Comparison of ENCODE assay signal across 32 cellular contexts in the genomic region with DNA sequence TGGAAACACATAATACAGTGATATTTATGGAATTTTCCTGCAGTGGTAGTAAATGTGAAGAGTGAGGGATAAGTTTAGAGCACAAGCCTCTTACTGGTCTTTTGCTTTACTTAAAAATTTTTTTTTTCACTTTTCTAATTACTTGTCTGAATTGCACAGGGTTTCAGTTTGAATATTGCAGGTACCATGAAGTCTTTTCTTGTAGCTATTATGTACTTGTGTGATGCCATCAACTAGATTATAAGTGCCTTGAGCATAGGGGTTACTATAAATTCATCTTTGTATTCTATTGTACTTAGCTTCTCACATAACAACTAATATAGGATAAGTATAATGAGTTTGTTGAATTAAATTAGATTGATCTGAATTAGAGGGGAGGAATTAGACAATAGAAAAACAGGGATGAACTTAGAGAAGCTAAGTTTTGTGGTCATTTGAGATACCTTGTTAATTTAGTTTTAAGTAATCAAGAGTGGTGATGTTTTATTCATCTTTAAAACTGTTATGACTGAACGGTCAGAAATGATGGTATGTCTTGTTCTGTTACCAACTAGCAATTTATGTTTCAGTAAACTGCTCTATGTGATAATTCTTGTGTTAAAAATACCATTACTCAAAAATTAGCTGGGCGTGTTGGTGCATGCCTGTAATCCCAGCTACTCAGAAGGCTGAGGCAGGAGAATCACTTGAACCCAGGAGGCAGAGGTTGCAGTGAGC. TPM values are rescaled to one million over a fixed set of nuclear protein-coding genes. Genes with fewer than 3 reads are reported as not detected.
DNase-seq lines count a peak whose midpoint lies in the region; ATAC-seq and TF ChIP-seq lines count a peak whose summit lies in the region.
"Had no signal": no experiment of that assay in that cellular context is flagged by ENCODE, and none has a peak within 500 bp of the region (broad histone marks: within the 10 kb centered on the region; RNA-seq: fewer than 3 reads in every experiment).

No MANE protein-coding gene starts in this region.

- no peak for TF ChIP-seq CTCF in GM06990 (IDR thresholded peaks at IDR 0.05; ENCODE audit: insufficient read depth, low read length, poor library complexity, severe bottlenecking)
- no peak for TF ChIP-seq CTCF in GM20000 (IDR thresholded peaks at IDR 0.05; ENCODE audit: extremely low read depth, missing control alignments)
- TF ChIP-seq CTCF in esophagus squamous epithelium (IDR thresholded peaks at IDR 0.05): no peak
- no peak for TF ChIP-seq CTCF in HFFc6 (IDR thresholded peaks at IDR 0.05)

- no peak overlapping the region for H3K27ac ChIP-seq in esophagus squamous epithelium
- H3K27ac ChIP-seq: 22Rv1; BLaER1 treated with 17β-estradiol and CSF1 and Interleukin-3, amounts not matched to agents 10 nM and 100 nM; body of pancreas; HL-60; left lung; neural progenitor cell; parathyroid adenoma; right atrium auricular region had no signal

- H3K9me3 Mint-ChIP-seq in HFFc6: no peaks in the 10 kb centered on the region
- H3K9me3 Mint-ChIP-seq: activated naive CD4-positive, alpha-beta T cell treated with anti-CD3 and anti-CD28 coated beads for 36 hours; neural progenitor cell had no signal

- peak; percentile 43 for ATAC-seq in HG03565 (IDR thresholded peaks at IDR 0.05; ENCODE audit: unreplicated experiment)
- ATAC-seq: body of pancreas, left lung had no signal

- WGBS in esophagus squamous epithelium, 2 donors: 78 to 82% methylated on average over 2 of the region's 2 CpGs

- intact Hi-C loops in esophagus squamous epithelium (cut with DNase I): no loop called here

- no peaks in the 10 kb centered on the region for H3K36me3 ChIP-seq in GM06990 (ENCODE audit: control insufficient read depth, insufficient read depth, low read length)
- H3K36me3 ChIP-seq in esophagus squamous epithelium: no peaks in the 10 kb centered on the region
- H3K36me3 ChIP-seq: HAP-1, left lung, neural progenitor cell, right atrium auricular region had no signal

- no peak overlapping the region for H3K4me3 Mint-ChIP-seq in HFFc6
- H3K4me3 Mint-ChIP-seq: activated naive CD4-positive, alpha-beta T cell treated with anti-CD3 and anti-CD28 coated beads for 36 hours; dendritic cell treated with granulocyte-macrophage colony-stimulating factor and Interleukin-4, amounts not matched to agents 40 ng/mL and 50 ng/mL, for 4 days; neural progenitor cell had no signal

- no peaks in the 10 kb centered on the region for H3K36me3 Mint-ChIP-seq in HFFc6 (ENCODE audit: low read depth)
- H3K36me3 Mint-ChIP-seq: neural progenitor cell had no signal

- no peak overlapping the region for H3K27ac Mint-ChIP-seq in HFFc6
- H3K27ac Mint-ChIP-seq: activated naive CD4-positive, alpha-beta T cell treated with anti-CD3 and anti-CD28 coated beads for 36 hours; dendritic cell treated with granulocyte-macrophage colony-stimulating factor and Interleukin-4, amounts not matched to agents 40 ng/mL and 50 ng/mL, for 4 days; neural progenitor cell had no signal

- H3K4me1 Mint-ChIP-seq in HFFc6 (ENCODE audit: low read depth): peaks cover 7% of the 10 kb centered on the region; the same call in 1 of the 2 replicates
- H3K4me1 Mint-ChIP-seq: neural progenitor cell had no signal

- H3K27me3 Mint-ChIP-seq in HFFc6 (ENCODE audit: insufficient read depth): no peaks in the 10 kb centered on the region
- H3K27me3 Mint-ChIP-seq: dendritic cell treated with granulocyte-macrophage colony-stimulating factor and Interleukin-4, amounts not matched to agents 40 ng/mL and 50 ng/mL, for 4 days had no signal

- no peak for TF ChIP-seq POLR2A in esophagus squamous epithelium (IDR thresholded peaks at IDR 0.05)

- H3K27me3 ChIP-seq in GM06990 (replicated peaks; ENCODE audit: control insufficient read depth, insufficient read depth, low read length): no peaks in the 10 kb centered on the region
- H3K27me3 ChIP-seq in esophagus squamous epithelium: no peaks in the 10 kb centered on the region
- H3K27me3 ChIP-seq: BLaER1 treated with 17β-estradiol and CSF1 and Interleukin-3, amounts not matched to agents 10 nM and 100 nM; body of pancreas; left lung; neural progenitor cell; right atrium auricular region had no signal

- H3K4me3 ChIP-seq in GM06990 (replicated peaks; ENCODE audit: low read depth, low read length) (no peak overlapping the region), esophagus squamous epithelium (no peak overlapping the region)
- H3K4me3 ChIP-seq: BLaER1 treated with 17β-estradiol and CSF1 and Interleukin-3, amounts not matched to agents 10 nM and 100 nM; body of pancreas; HAP-1; left lung; neural progenitor cell; right atrium auricular region had no signal

- H3K9me3 ChIP-seq in esophagus squamous epithelium: no peaks in the 10 kb centered on the region
- H3K9me3 ChIP-seq: BLaER1 treated with 17β-estradiol and CSF1 and Interleukin-3, amounts not matched to agents 10 nM and 100 nM; body of pancreas; HAP-1; left lung; right atrium auricular region had no signal

- H3K4me1 ChIP-seq in esophagus squamous epithelium: peaks cover 0 to 22% (median 3%) of the 10 kb centered on the region in 3 donors
- H3K4me1 ChIP-seq: HAP-1, neural progenitor cell, parathyroid adenoma had no signal

- DNase-seq in NCI-H1105 treated with DMSO at 0.1 percent for 48 hours (lab: John Stamatoyannopoulos, UW) (peak; percentile 12), NCI-H1105 (lab: John Stamatoyannopoulos, UW) (no peak), GM06990 (ENCODE audit: extremely low read depth, insufficient read length) (peak; percentile 10), GM20000 (ENCODE audit: low spot score) (peak; percentile 5), esophagus squamous epithelium (lab: John Stamatoyannopoulos, UW) (no peak), HFFc6 (no peak), DMS153 (lab: John Stamatoyannopoulos, UW) (no peak)
- DNase-seq: activated CD4-positive, alpha-beta T cell treated with anti-CD3 and anti-CD28 coated beads for 48 hours; activated naive CD4-positive, alpha-beta T cell treated with anti-CD3 and anti-CD28 coated beads for 36 hours; activated T-cell treated with anti-CD3 and anti-CD28 coated beads, Interleukin-2, amount 50 U/mL, for 48 hours; body of pancreas; COR-L47; erythroblast; islet precursor cell; KG1; left lung; mesendoderm; MM.1S; NCI-H2081 treated with DMSO at 0.1 percent for 48 hours; NCI-H446 treated with DMSO at 0.1 percent for 48 hours; SIG-M5; small intestine; stimulated activated naive CD4-positive, alpha-beta T cell had no signal

RNA-seq across cellular contexts. Expression of a gene that starts 42.1 kb away (rescaled TPM):
- total RNA-seq in esophagus squamous epithelium: 10 to 100 TPM in 3 of 4 donors, 1 to 10 TPM in 1; 7.2 to 37.6 (median 22.7) TPM
- 10 to 100 TPM; 14.7 to 17.3 (median 16.7) TPM for total RNA-seq in HFFc6 (2021; fragmentation: NEBNext Ultra II Directional; extraction: Animal tissue kit (Norgen Biotek cat#: 25700))

Comparison
In these comparisons a context has a peak if more than half of its experiments do, and no peak if none do; other contexts are left out.
1. DNase-seq: peak in NCI-H1105 treated with DMSO at 0.1 percent for 48 hours (single experiment), GM06990 (single experiment) and GM20000 (single experiment); none in NCI-H1105 (single experiment), esophagus squamous epithelium (single experiment), HFFc6 (single experiment) and DMS153 (single experiment).